23 cellular contexts compared by ENCODE assay signal in genomic region chr16:80007216-80007615, GRCh38.
"Had no signal": no experiment of that assay in that cellular context is flagged by ENCODE, and none has a peak within 500 bp of the region (broad histone marks: within the 10 kb centered on the region; RNA-seq: fewer than 3 reads in every experiment).

No MANE protein-coding gene starts in this region.

- H3K36me3 ChIP-seq: gastroesophageal sphincter, neural progenitor cell, right atrium auricular region, tibial nerve had no signal

- H2AFZ ChIP-seq: neural progenitor cell had no signal

- H3K9me3 ChIP-seq: gastroesophageal sphincter, tibial nerve had no signal

- H3K27ac ChIP-seq: coronary artery, dorsolateral prefrontal cortex, gastroesophageal sphincter, neural progenitor cell, right atrium auricular region, VCaP had no signal

- H3K4me2 ChIP-seq: neural progenitor cell had no signal

- DNase-seq: activated CD4-positive, alpha-beta T cell treated with anti-CD3 and anti-CD28 coated beads for 48 hours; activated CD4-positive, alpha-beta T cell treated with anti-CD3 and anti-CD28 coated beads, Interleukin-2, amount 50 U/mL, for 48 hours; activated CD8-positive, alpha-beta memory T cell treated with anti-CD3 and anti-CD28 coated beads for 24 hours; activated effector memory CD4-positive, alpha-beta T cell treated with anti-CD3 and anti-CD28 coated beads, Interleukin-2, amount 50 U/mL, for 16 hours; activated naive CD4-positive, alpha-beta T cell treated with anti-CD3 and anti-CD28 coated beads for 36 hours; activated naive CD8-positive, alpha-beta T cell treated with anti-CD3 and anti-CD28 coated beads, Interleukin-2, amount 10 ng/mL, durations not matched to agents 7 days and 5 days; amniotic stem cell; dorsolateral prefrontal cortex; effector memory CD8-positive, alpha-beta T cell; hippocampal formation; kidney; left colon; naive thymus-derived CD8-positive, alpha-beta T cell; occipital lobe; stimulated activated CD4-positive, alpha-beta T cell treated with anti-CD3 and anti-CD28 coated beads, Interleukin-15, amount 100 ng/mL, for 24 hours; stimulated activated naive CD4-positive, alpha-beta T cell; T-helper 9 cell had no signal

- H3K4me1 ChIP-seq: neural progenitor cell, right atrium auricular region had no signal

- H3K9ac ChIP-seq: neural progenitor cell had no signal

- H3K27me3 ChIP-seq: gastroesophageal sphincter, neural progenitor cell, right atrium auricular region, tibial nerve had no signal

- ATAC-seq: effector memory CD8-positive, alpha-beta T cell; gastroesophageal sphincter; left colon; naive thymus-derived CD8-positive, alpha-beta T cell had no signal

- H3K4me3 ChIP-seq: coronary artery, dorsolateral prefrontal cortex, gastroesophageal sphincter, neural progenitor cell, right atrium auricular region, tibial nerve had no signal
